31 cellular contexts compared by ENCODE assay signal in genomic region chr3:179029096-179029495, GRCh38.
"Had no signal": no experiment of that assay in that cellular context is flagged by ENCODE, and none has a peak within 500 bp of the region (broad histone marks: within the 10 kb centered on the region; RNA-seq: fewer than 3 reads in every experiment).

No MANE protein-coding gene starts in this region.

- H3K27ac Mint-ChIP-seq: activated B cell treated with CpG ODN at 0.5 μM for 24 hours; activated CD4-positive, alpha-beta memory T cell treated with anti-CD3 and anti-CD28 coated beads, Interleukin-2, amount 10 ng/mL, durations not matched to agents 7 days and 5 days; activated CD8-positive, alpha-beta memory T cell treated with anti-CD3 and anti-CD28 coated beads, Interleukin-2, amount 10 ng/mL, durations not matched to agents 7 days and 5 days; activated naive CD4-positive, alpha-beta T cell treated with anti-CD3 and anti-CD28 coated beads, Interleukin-2, amount 10 ng/mL, durations not matched to agents 7 days and 5 days; activated naive CD8-positive, alpha-beta T cell treated with anti-CD3 and anti-CD28 coated beads for 36 hours had no signal

- H3K27me3 Mint-ChIP-seq: activated B cell treated with CpG ODN at 0.5 μM for 24 hours; activated CD4-positive, alpha-beta memory T cell treated with anti-CD3 and anti-CD28 coated beads, Interleukin-2, amount 10 ng/mL, durations not matched to agents 7 days and 5 days; activated CD8-positive, alpha-beta memory T cell treated with anti-CD3 and anti-CD28 coated beads, Interleukin-2, amount 10 ng/mL, durations not matched to agents 7 days and 5 days; activated naive CD4-positive, alpha-beta T cell treated with anti-CD3 and anti-CD28 coated beads, Interleukin-2, amount 10 ng/mL, durations not matched to agents 7 days and 5 days; activated naive CD8-positive, alpha-beta T cell treated with anti-CD3 and anti-CD28 coated beads for 36 hours had no signal

- ATAC-seq: activated CD8-positive, alpha-beta memory T cell treated with anti-CD3 and anti-CD28 coated beads, Interleukin-2, amount 10 ng/mL, durations not matched to agents 7 days and 5 days; body of pancreas; PC-3; Right ventricle myocardium inferior; SK-N-SH treated with all-trans-retinoic acid at 6 μM for 48 hours had no signal

- DNase-seq: activated B cell treated with CpG ODN at 0.5 μM for 24 hours; activated CD4-positive, alpha-beta memory T cell treated with anti-CD3 and anti-CD28 coated beads, Interleukin-2, amount 10 ng/mL, durations not matched to agents 7 days and 5 days; activated CD4-positive, alpha-beta T cell treated with anti-CD3 and anti-CD28 coated beads for 48 hours; activated CD4-positive, CD25-positive, alpha-beta regulatory T cell treated with anti-CD3 and anti-CD28 coated beads, Interleukin-2, amount 50 U/mL, for 72 hours; activated CD8-positive, alpha-beta memory T cell treated with anti-CD3 and anti-CD28 coated beads for 24 hours; activated CD8-positive, alpha-beta memory T cell treated with anti-CD3 and anti-CD28 coated beads, Interleukin-2, amount 10 ng/mL, durations not matched to agents 7 days and 5 days; activated CD8-positive, alpha-beta memory T cell treated with anti-CD3 and anti-CD28 coated beads, Interleukin-2, amount 50 U/mL, for 48 hours; activated effector memory CD4-positive, alpha-beta T cell treated with Interleukin-2 at 50 U/mL for 16 hours; activated naive CD4-positive, alpha-beta T cell treated with anti-CD3 and anti-CD28 coated beads, Interleukin-2, amount 10 ng/mL, durations not matched to agents 7 days and 5 days; activated naive CD8-positive, alpha-beta T cell treated with anti-CD3 and anti-CD28 coated beads for 36 hours; activated T-cell treated with anti-CD3 and anti-CD28 coated beads, Interleukin-2, amount 50 U/mL, for 48 hours; amygdala; body of pancreas; NCI-H1105; NCI-H1417 treated with DMSO at 0.1 percent for 48 hours; NCI-H1694 treated with DMSO at 0.1 percent for 48 hours; NCI-H2029; NCI-H345; NCI-H526; NCI-H748 treated with DMSO at 0.1 percent for 48 hours; NK-92 treated with Interleukin-12 subunit alpha and Interleukin-12 subunit beta, amount 100 ng/mL, for 24 hours; PC-3; SIG-M5; T-helper 1 cell; T-helper 2 cell; T-helper 9 cell had no signal

- H3K9me3 Mint-ChIP-seq: activated B cell treated with CpG ODN at 0.5 μM for 24 hours; activated CD4-positive, alpha-beta memory T cell treated with anti-CD3 and anti-CD28 coated beads, Interleukin-2, amount 10 ng/mL, durations not matched to agents 7 days and 5 days; activated naive CD4-positive, alpha-beta T cell treated with anti-CD3 and anti-CD28 coated beads, Interleukin-2, amount 10 ng/mL, durations not matched to agents 7 days and 5 days; activated naive CD8-positive, alpha-beta T cell treated with anti-CD3 and anti-CD28 coated beads for 36 hours had no signal

- H3K4me3 Mint-ChIP-seq: activated B cell treated with CpG ODN at 0.5 μM for 24 hours; activated CD4-positive, alpha-beta memory T cell treated with anti-CD3 and anti-CD28 coated beads, Interleukin-2, amount 10 ng/mL, durations not matched to agents 7 days and 5 days; activated CD8-positive, alpha-beta memory T cell treated with anti-CD3 and anti-CD28 coated beads, Interleukin-2, amount 10 ng/mL, durations not matched to agents 7 days and 5 days; activated naive CD4-positive, alpha-beta T cell treated with anti-CD3 and anti-CD28 coated beads, Interleukin-2, amount 10 ng/mL, durations not matched to agents 7 days and 5 days; activated naive CD8-positive, alpha-beta T cell treated with anti-CD3 and anti-CD28 coated beads for 36 hours had no signal

- H3K27ac ChIP-seq: body of pancreas, RWPE1, VCaP had no signal

- H3K4me1 Mint-ChIP-seq: activated B cell treated with CpG ODN at 0.5 μM for 24 hours; activated CD8-positive, alpha-beta memory T cell treated with anti-CD3 and anti-CD28 coated beads, Interleukin-2, amount 10 ng/mL, durations not matched to agents 7 days and 5 days had no signal

- H3K27me3 ChIP-seq: body of pancreas, breast epithelium had no signal

- H3K9me3 ChIP-seq: body of pancreas, breast epithelium had no signal
